9 cellular contexts compared by ENCODE assay signal in the genomic region with DNA sequence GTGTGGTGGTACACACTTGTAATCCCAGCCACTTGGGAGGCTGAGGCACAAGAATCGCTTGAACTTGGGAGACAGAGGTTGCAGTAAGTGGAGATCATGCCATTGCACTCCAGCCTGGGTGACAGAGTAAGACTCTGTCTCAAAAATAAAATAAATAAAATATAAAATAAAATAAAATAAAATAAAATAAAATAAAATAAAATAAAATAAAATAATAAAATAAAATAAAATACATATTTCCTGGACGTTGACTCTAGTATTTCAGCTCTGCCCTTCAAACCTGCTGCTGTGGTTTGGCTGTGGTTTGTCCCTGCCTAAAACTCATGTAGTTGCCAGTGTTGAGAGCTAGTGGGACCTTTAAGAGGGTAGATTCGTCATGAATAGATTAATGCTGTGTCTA. TPM values are rescaled to one million over a fixed set of nuclear protein-coding genes. Genes with fewer than 3 reads are reported as not detected.
"Had no signal": no experiment of that assay in that cellular context is flagged by ENCODE, and none has a peak within 500 bp of the region (broad histone marks: within the 10 kb centered on the region; RNA-seq: fewer than 3 reads in every experiment).

No MANE protein-coding gene starts in this region.

RNA-seq across cellular contexts. Expression of a gene that starts 45.6 kb away (rescaled TPM):
- total RNA-seq: LHCN-M2, MCF 10A, NCI-H460, OCI-LY7, PC-9, Right ventricle myocardium inferior, RPMI7951, SJCRH30, SK-MEL-5 had no signal
